11 cellular contexts compared by ENCODE assay signal in the genomic region with DNA sequence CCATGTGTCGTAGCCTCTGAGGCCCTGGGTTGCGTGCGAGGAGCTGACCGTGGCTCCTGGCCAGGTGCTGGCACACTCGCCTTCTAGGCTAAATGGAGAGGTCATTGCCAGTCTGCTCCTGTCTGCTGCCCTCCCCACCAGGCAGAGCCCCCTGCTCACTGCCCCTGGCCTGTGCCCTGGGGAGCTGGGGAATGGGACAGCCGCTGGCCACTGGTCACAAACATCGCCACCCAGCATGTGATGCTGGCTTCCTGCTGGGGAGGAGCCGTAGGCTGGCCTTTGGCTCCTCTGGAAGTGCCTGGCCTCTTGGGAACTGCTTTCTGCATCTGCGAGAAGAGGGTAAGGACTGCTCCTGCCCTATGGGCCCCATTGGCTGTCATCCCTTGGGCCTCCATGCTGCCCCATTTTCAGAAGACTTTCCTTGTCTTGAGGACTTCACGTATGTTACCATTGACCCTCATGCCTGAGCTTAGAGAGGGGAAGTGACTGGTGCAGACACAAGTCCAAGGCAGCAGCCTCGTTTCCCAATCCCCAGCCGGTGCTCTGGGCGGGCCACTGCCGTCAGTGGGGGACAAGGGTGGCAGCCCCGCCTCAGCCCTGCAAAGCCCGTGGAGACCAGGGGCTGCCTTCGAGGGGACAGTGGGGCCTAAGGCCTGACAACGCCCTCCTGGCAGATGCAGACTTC. TPM values are rescaled to one million over a fixed set of nuclear protein-coding genes. Genes with fewer than 3 reads are reported as not detected.
DNase-seq lines count a peak whose midpoint lies in the region; ATAC-seq and TF ChIP-seq lines count a peak whose summit lies in the region.
"Had no signal": no experiment of that assay in that cellular context is flagged by ENCODE, and none has a peak within 500 bp of the region (broad histone marks: within the 10 kb centered on the region; RNA-seq: fewer than 3 reads in every experiment).

No MANE protein-coding gene starts in this region.

- no peak for ATAC-seq in GM18519 (IDR thresholded peaks at IDR 0.05; ENCODE audit: low FRiP score, unreplicated experiment)

- no CpG with 5 or more reads among the region's 18 CpGs for WGBS in neuronal stem cell (ENCODE audit: extremely low coverage in 2 of 2, insufficient read length in 2 of 2, insufficient replicate concordance in 1 of 2), 2 donors

- peak overlapping the region; percentile 63 for H3K9ac ChIP-seq in neuronal stem cell (ENCODE audit: low read depth, low read length, poor library complexity)

- no peak overlapping the region for H3K4me3 Mint-ChIP-seq in activated CD4-positive, alpha-beta memory T cell treated with anti-CD3 and anti-CD28 coated beads, Interleukin-2, amount 10 ng/mL, durations not matched to agents 7 days and 5 days
- H3K4me3 Mint-ChIP-seq in osteocyte (ENCODE audit: unreplicated experiment): no peak overlapping the region

- CTCF ChIA-PET in activated CD4-positive, alpha-beta memory T cell treated with anti-CD3 and anti-CD28 coated beads, Interleukin-2, amount 10 ng/mL, durations not matched to agents 7 days and 5 days (lab: Charles Lee): interaction anchor here (1.0 kb wide), 1 partner anchor 16 kb away, joined by 3 read pairs; no protein-coding TSS in a partner anchor

- peak overlapping the region; percentile 28 for H2AFZ ChIP-seq in neuronal stem cell (ENCODE audit: low read length)

- H3K4me1 ChIP-seq in neuronal stem cell (ENCODE audit: control insufficient read depth in 2 of 2, insufficient read depth in 1 of 2, low read depth in 1 of 2, low read length in 2 of 2): peaks cover 14 to 24% of the 10 kb centered on the region in 2 donors

- H3K27ac Mint-ChIP-seq in activated CD4-positive, alpha-beta memory T cell treated with anti-CD3 and anti-CD28 coated beads, Interleukin-2, amount 10 ng/mL, durations not matched to agents 7 days and 5 days: no peak overlapping the region
- H3K27ac Mint-ChIP-seq in osteocyte (ENCODE audit: unreplicated experiment): no peak overlapping the region
- H3K27ac Mint-ChIP-seq: stimulated activated naive CD8-positive, alpha-beta T cell treated with anti-CD3 and anti-CD28 coated beads, Interleukin-15, Interleukin-2, amounts not matched to agents 100 ng/mL and 50 ng/mL, for 24 hours had no signal

- DNase-seq in AML-193 (lab: John Stamatoyannopoulos, UW) (peak; percentile 75 to 85), NOMO-1 treated with dmso at 0.1 percent for 144 hours (lab: John Stamatoyannopoulos, UW; ENCODE audit: unreplicated experiment) (peak; percentile 91), fibroblast of villous mesenchyme (ENCODE audit: low read depth) (peak; percentile 59), neuronal stem cell (ENCODE audit: low spot score) (no peak), dedifferentiated amniotic fluid mesenchymal stem cell (ENCODE audit: extremely low spot score) (no peak), osteocyte (ENCODE audit: extremely low spot score, unreplicated experiment) (no peak)
- no peak for DNase-seq in activated CD4-positive, alpha-beta memory T cell treated with anti-CD3 and anti-CD28 coated beads, Interleukin-2, amount 10 ng/mL, durations not matched to agents 7 days and 5 days
- DNase-seq: effector CD8-positive, alpha-beta T cell had no signal

- no peaks in the 10 kb centered on the region for H3K9me3 ChIP-seq in neuronal stem cell (replicated peaks in 1 of 2; ENCODE audit: control insufficient read depth in 2 of 2, insufficient read depth in 1 of 2, low read depth in 1 of 2, low read length in 2 of 2)

- no peak overlapping the region for H3K4ac ChIP-seq in neuronal stem cell (ENCODE audit: low read length)

- peaks cover 26% of the 10 kb centered on the region for H3K27me3 Mint-ChIP-seq in activated CD4-positive, alpha-beta memory T cell treated with anti-CD3 and anti-CD28 coated beads, Interleukin-2, amount 10 ng/mL, durations not matched to agents 7 days and 5 days
- H3K27me3 Mint-ChIP-seq in osteocyte (ENCODE audit: unreplicated experiment): no peaks in the 10 kb centered on the region

- H3K14ac ChIP-seq in neuronal stem cell (ENCODE audit: low read length): peak overlapping the region; percentile 42

- no peaks in the 10 kb centered on the region for H3K36me3 ChIP-seq in neuronal stem cell (replicated peaks in 1 of 2; ENCODE audit: control insufficient read depth in 2 of 2, insufficient read depth in 2 of 2, low read length in 2 of 2)

- peak overlapping the region; percentile 92 for H3K18ac ChIP-seq in neuronal stem cell (ENCODE audit: low read length)

- H3K4me3 ChIP-seq in fibroblast of villous mesenchyme (ENCODE audit: low read depth, low read length) (no peak overlapping the region), neuronal stem cell (ENCODE audit: low read length in 2 of 2) (no peak overlapping the region)

- H3K27ac ChIP-seq in neuronal stem cell (replicated peaks; ENCODE audit: low read length): no peak overlapping the region

- no peak overlapping the region for H4K8ac ChIP-seq in neuronal stem cell (ENCODE audit: low read depth, low read length)

- peak overlapping the region; percentile 91 for H2AK5ac ChIP-seq in neuronal stem cell (ENCODE audit: low read depth, low read length)

- TF ChIP-seq CTCF in fibroblast of villous mesenchyme (IDR thresholded peaks at IDR 0.05; ENCODE audit: insufficient read depth, low read depth, low read length) (no peak), osteocyte (IDR thresholded peaks at IDR 0.05) (no peak)

- H2BK120ac ChIP-seq in neuronal stem cell (ENCODE audit: low read depth, low read length): no peak overlapping the region

- peak overlapping the region; percentile 92 for H2BK15ac ChIP-seq in neuronal stem cell (ENCODE audit: low read length)

- H2BK5ac ChIP-seq in neuronal stem cell (ENCODE audit: low read length): peak overlapping the region; percentile 30

- H2BK12ac ChIP-seq in neuronal stem cell (ENCODE audit: low read length): peak overlapping the region; percentile 89

- H3K79me1 ChIP-seq in neuronal stem cell (ENCODE audit: low read depth, low read length): no peaks in the 10 kb centered on the region

- POLR2A ChIA-PET in activated CD4-positive, alpha-beta memory T cell treated with anti-CD3 and anti-CD28 coated beads, Interleukin-2, amount 10 ng/mL, durations not matched to agents 7 days and 5 days (lab: Charles Lee): no interaction called here

- no peaks in the 10 kb centered on the region for H3K36me3 Mint-ChIP-seq in activated CD4-positive, alpha-beta memory T cell treated with anti-CD3 and anti-CD28 coated beads, Interleukin-2, amount 10 ng/mL, durations not matched to agents 7 days and 5 days (ENCODE audit: low read depth)
- no peaks in the 10 kb centered on the region for H3K36me3 Mint-ChIP-seq in osteocyte (ENCODE audit: unreplicated experiment)

- no peak overlapping the region for H3K23ac ChIP-seq in neuronal stem cell (ENCODE audit: low read depth, low read length, poor library complexity)

- peaks cover 0 to 37% (median 27%) of the 10 kb centered on the region in 3 experiments for H3K27me3 ChIP-seq in neuronal stem cell (ENCODE audit: control insufficient read depth in 3 of 3, insufficient read depth in 3 of 3, low read depth in 1 of 3, low read length in 3 of 3)

- no peak overlapping the region for H4K91ac ChIP-seq in neuronal stem cell (ENCODE audit: low read depth, low read length, poor library complexity)

- peaks cover 2% of the 10 kb centered on the region for H3K4me1 Mint-ChIP-seq in activated CD4-positive, alpha-beta memory T cell treated with anti-CD3 and anti-CD28 coated beads, Interleukin-2, amount 10 ng/mL, durations not matched to agents 7 days and 5 days
- peaks cover 20% of the 10 kb centered on the region for H3K4me1 Mint-ChIP-seq in osteocyte (ENCODE audit: unreplicated experiment)

- no peaks in the 10 kb centered on the region for H3K9me3 Mint-ChIP-seq in activated CD4-positive, alpha-beta memory T cell treated with anti-CD3 and anti-CD28 coated beads, Interleukin-2, amount 10 ng/mL, durations not matched to agents 7 days and 5 days
- H3K9me3 Mint-ChIP-seq in osteocyte (ENCODE audit: unreplicated experiment): no peaks in the 10 kb centered on the region
- H3K9me3 Mint-ChIP-seq: stimulated activated naive CD8-positive, alpha-beta T cell treated with anti-CD3 and anti-CD28 coated beads, Interleukin-15, Interleukin-2, amounts not matched to agents 100 ng/mL and 50 ng/mL, for 24 hours had no signal

- H3K4me2 ChIP-seq in neuronal stem cell (ENCODE audit: insufficient read depth, low read length, poor library complexity, severe bottlenecking): no peak overlapping the region

RNA-seq across cellular contexts. Expression of a gene that starts 2.0 kb away (rescaled TPM):
- total RNA-seq in fibroblast of villous mesenchyme (122 and 240 TPM in 2 replicates), osteocyte (1.3 and 2.9 TPM in 2 replicates)
- polyA plus RNA-seq in neuronal stem cell (2013, experiment 1 of 2): 26.4 TPM
- polyA plus RNA-seq in neuronal stem cell (2013, experiment 2 of 2): 24.5 TPM
- under 1 TPM; 0.20 to 0.50 TPM for total RNA-seq in activated CD4-positive, alpha-beta memory T cell treated with anti-CD3 and anti-CD28 coated beads, Interleukin-2, amount 10 ng/mL, durations not matched to agents 7 days and 5 days

RNA-seq across cellular contexts. Expression of a gene that starts 26.8 kb away (rescaled TPM):
- total RNA-seq in fibroblast of villous mesenchyme: under 0.01 TPM in 1 of 2 replicates, not detected in the other
- polyA plus RNA-seq in neuronal stem cell (2013, experiment 1 of 2): not detected
- polyA plus RNA-seq in neuronal stem cell (2013, experiment 2 of 2): not detected
- not detected for total RNA-seq in activated CD4-positive, alpha-beta memory T cell treated with anti-CD3 and anti-CD28 coated beads, Interleukin-2, amount 10 ng/mL, durations not matched to agents 7 days and 5 days
- total RNA-seq in osteocyte: 0.86 TPM in 1 of 2 replicates, not detected in the other
- total RNA-seq: activated CD8-positive, alpha-beta memory T cell treated with anti-CD3 and anti-CD28 coated beads for 36 hours had no signal

RNA-seq across cellular contexts. Expression of a gene that starts 37.3 kb away (rescaled TPM):
- total RNA-seq in fibroblast of villous mesenchyme: not detected in 2 replicates
- not detected for polyA plus RNA-seq in neuronal stem cell (2013, experiment 1 of 2)
- polyA plus RNA-seq in neuronal stem cell (2013, experiment 2 of 2): not detected
- total RNA-seq in activated CD4-positive, alpha-beta memory T cell treated with anti-CD3 and anti-CD28 coated beads, Interleukin-2, amount 10 ng/mL, durations not matched to agents 7 days and 5 days: not detected
- not detected in 2 replicates for total RNA-seq in osteocyte
- total RNA-seq: activated CD8-positive, alpha-beta memory T cell treated with anti-CD3 and anti-CD28 coated beads for 36 hours had no signal

Comparison
In these comparisons a context has a peak if more than half of its experiments do, and no peak if none do; other contexts are left out.
1. DNase-seq: peak in AML-193 (2 of 2), NOMO-1 treated with dmso at 0.1 percent for 144 hours (single experiment) and fibroblast of villous mesenchyme (single experiment); none in neuronal stem cell (single experiment), dedifferentiated amniotic fluid mesenchymal stem cell (single experiment), activated CD4-positive, alpha-beta memory T cell treated with anti-CD3 and anti-CD28 coated beads, Interleukin-2, amount 10 ng/mL, durations not matched to agents 7 days and 5 days (single experiment) and osteocyte (single experiment).
2. RNA of a gene that starts 2.0 kb away (total RNA-seq): 122 to 240 TPM in fibroblast of villous mesenchyme; 1.3 to 2.9 TPM in osteocyte and 0.20 to 0.50 TPM in activated CD4-positive, alpha-beta memory T cell treated with anti-CD3 and anti-CD28 coated beads, Interleukin-2, amount 10 ng/mL, durations not matched to agents 7 days and 5 days; every median in the first group is over 10 times any median in the second.